11 cellular contexts compared by ENCODE assay signal in genomic region chr5:87401626-87402025, GRCh38. TPM values are rescaled to one million over a fixed set of nuclear protein-coding genes. Genes with fewer than 3 reads are reported as not detected.
DNase-seq lines count a peak whose midpoint lies in the region; ATAC-seq and TF ChIP-seq lines count a peak whose summit lies in the region.
"Had no signal": no experiment of that assay in that cellular context is flagged by ENCODE, and none has a peak within 500 bp of the region (broad histone marks: within the 10 kb centered on the region; RNA-seq: fewer than 3 reads in every experiment).

No MANE protein-coding gene starts in this region.

- no peak overlapping the region for H3K4me3 Mint-ChIP-seq in CD4-positive, alpha-beta T cell
- no peak overlapping the region for H3K4me3 Mint-ChIP-seq in Calu3 (ENCODE audit: low read depth, unreplicated experiment)
- H3K4me3 Mint-ChIP-seq in central memory CD8-positive, alpha-beta T cell: no peak overlapping the region
- H3K4me3 Mint-ChIP-seq: CD14-positive monocyte had no signal

- TSS peak; percentile 9 for BruUV-seq in Calu3 (replicated peaks; lab: Mats Ljungman, UMichigan)

- no peak for DNase-seq in CD4-positive, alpha-beta T cell
- DNase-seq in Calu3: no peak
- DNase-seq in central memory CD8-positive, alpha-beta T cell (ENCODE audit: low spot score in 2 of 2): no peak
- no peak for DNase-seq in H4 (ENCODE audit: low spot score)
- DNase-seq in AG20443 (ENCODE audit: low spot score): no peak
- DNase-seq: DMS79 had no signal

- peak overlapping the region; percentile 37 for H3K27ac Mint-ChIP-seq in CD4-positive, alpha-beta T cell
- peak overlapping the region; percentile 68 for H3K27ac Mint-ChIP-seq in Calu3 (ENCODE audit: unreplicated experiment)
- peak overlapping the region; percentile 70 for H3K27ac Mint-ChIP-seq in central memory CD8-positive, alpha-beta T cell (ENCODE audit: low read depth)

- CTCF ChIA-PET in CD4-positive, alpha-beta T cell (lab: Charles Lee): no interaction called here
- CTCF ChIA-PET in Calu3 (lab: Charles Lee): no interaction called here

- peaks cover 57% of the 10 kb centered on the region for H3K4me1 Mint-ChIP-seq in CD4-positive, alpha-beta T cell (ENCODE audit: low read depth)
- peaks cover 28% of the 10 kb centered on the region for H3K4me1 Mint-ChIP-seq in Calu3 (ENCODE audit: low read depth, unreplicated experiment)
- peaks cover 16% of the 10 kb centered on the region for H3K4me1 Mint-ChIP-seq in central memory CD8-positive, alpha-beta T cell

- no peak overlapping the region for H3K4me3 ChIP-seq in subcutaneous abdominal adipose tissue (ENCODE audit: low read depth in 1 of 5, low read length in 5 of 5)
- H3K4me3 ChIP-seq: A549, GM12878 had no signal

- no peaks in the 10 kb centered on the region for H3K27me3 ChIP-seq in CD4-positive, alpha-beta T cell (ENCODE audit: control insufficient read depth, insufficient read depth, low read length)
- no peaks in the 10 kb centered on the region for H3K27me3 ChIP-seq in subcutaneous abdominal adipose tissue (ENCODE audit: control insufficient read depth in 5 of 5, insufficient read depth in 4 of 5, low read length in 5 of 5)

- peaks cover 40 to 67% (median 58%) of the 10 kb centered on the region in 5 donors for H3K36me3 ChIP-seq in subcutaneous abdominal adipose tissue (ENCODE audit: control insufficient read depth in 5 of 5, insufficient read depth in 5 of 5, low read length in 5 of 5)

- no peak for ATAC-seq in CD4-positive, alpha-beta T cell (ENCODE audit: poor library complexity)
- ATAC-seq in central memory CD8-positive, alpha-beta T cell (replicated peaks; ENCODE audit: extremely low read depth, poor library complexity, severe bottlenecking): no peak
- ATAC-seq: A549, GM12878, HCT116 had no signal

- no peak overlapping the region for H3K27ac ChIP-seq in CD4-positive, alpha-beta T cell (ENCODE audit: low read depth, low read length)
- peak overlapping the region; percentile 60 for H3K27ac ChIP-seq in subcutaneous abdominal adipose tissue (ENCODE audit: low read depth, low read length)
- H3K27ac ChIP-seq: A549 had no signal

- TF ChIP-seq CTCF in CD4-positive, alpha-beta T cell (IDR thresholded peaks at IDR 0.05): no peak
- TF ChIP-seq CTCF in Calu3 (IDR thresholded peaks at IDR 0.05; ENCODE audit: unreplicated experiment): no peak

- no peak overlapping the region for H3K9ac ChIP-seq in subcutaneous abdominal adipose tissue (ENCODE audit: low read length in 5 of 5)

- POLR2A ChIA-PET in CD4-positive, alpha-beta T cell (lab: Charles Lee): interaction anchor here (0.6 to 6.9 kb wide), 4 partner anchors 10 to 121 kb away, joined by 3 to 37 read pairs (median 4); partner anchors contain the start of gene CCNH

- H3K27me3 Mint-ChIP-seq in CD4-positive, alpha-beta T cell: no peaks in the 10 kb centered on the region
- no peaks in the 10 kb centered on the region for H3K27me3 Mint-ChIP-seq in Calu3 (ENCODE audit: unreplicated experiment)
- H3K27me3 Mint-ChIP-seq in central memory CD8-positive, alpha-beta T cell: no peaks in the 10 kb centered on the region

- H3K9me3 Mint-ChIP-seq in CD4-positive, alpha-beta T cell: no peaks in the 10 kb centered on the region
- no peaks in the 10 kb centered on the region for H3K9me3 Mint-ChIP-seq in Calu3 (ENCODE audit: low read depth, unreplicated experiment)
- no peaks in the 10 kb centered on the region for H3K9me3 Mint-ChIP-seq in central memory CD8-positive, alpha-beta T cell
- H3K9me3 Mint-ChIP-seq: CD14-positive monocyte had no signal

- intact Hi-C loops in CD4-positive, alpha-beta T cell (cut with DNase I, micrococcal nuclease): loop anchor here (1.0 to 5.0 kb wide), 3 partner anchors 10 to 519 kb away; no protein-coding TSS in a partner anchor
- intact Hi-C loops in Calu3 (cut with micrococcal nuclease; ENCODE audit: unreplicated experiment): loop anchor here (2.0 to 5.0 kb wide), 4 partner anchors 331 to 519 kb away; no protein-coding TSS in a partner anchor

- no peaks in the 10 kb centered on the region for H3K9me3 ChIP-seq in CD4-positive, alpha-beta T cell (ENCODE audit: control insufficient read depth, low read length)
- H3K9me3 ChIP-seq in subcutaneous abdominal adipose tissue (ENCODE audit: control insufficient read depth in 5 of 5, low read length in 5 of 5): no peaks in the 10 kb centered on the region
- H3K9me3 ChIP-seq: A549 had no signal

- peaks cover 97% of the 10 kb centered on the region for H3K36me3 Mint-ChIP-seq in CD4-positive, alpha-beta T cell (ENCODE audit: low read depth)
- peaks cover 75% of the 10 kb centered on the region for H3K36me3 Mint-ChIP-seq in Calu3 (ENCODE audit: insufficient read depth, unreplicated experiment)
- H3K36me3 Mint-ChIP-seq in central memory CD8-positive, alpha-beta T cell (ENCODE audit: insufficient read depth): peaks cover 76% of the 10 kb centered on the region

- peaks cover 0 to 25% (median 14%) of the 10 kb centered on the region in 5 donors for H3K4me1 ChIP-seq in subcutaneous abdominal adipose tissue (ENCODE audit: control insufficient read depth in 5 of 5, insufficient read depth in 5 of 5, low read length in 5 of 5)

RNA-seq across cellular contexts. Expression of gene CCNH, which starts 11.1 kb away (rescaled TPM):
- total RNA-seq in CD4-positive, alpha-beta T cell: 100 to 1,000 TPM; 309 to 311 TPM
- 48.2 and 50.1 TPM in 2 replicates for total RNA-seq in Calu3 (2022)
- total RNA-seq in H4 (2014; rRNA removed; shearing (Covaris generic)): 64.6 and 86.6 TPM in 2 replicates
